ENCODE assay signal across 1 cellular context in the genomic region with DNA sequence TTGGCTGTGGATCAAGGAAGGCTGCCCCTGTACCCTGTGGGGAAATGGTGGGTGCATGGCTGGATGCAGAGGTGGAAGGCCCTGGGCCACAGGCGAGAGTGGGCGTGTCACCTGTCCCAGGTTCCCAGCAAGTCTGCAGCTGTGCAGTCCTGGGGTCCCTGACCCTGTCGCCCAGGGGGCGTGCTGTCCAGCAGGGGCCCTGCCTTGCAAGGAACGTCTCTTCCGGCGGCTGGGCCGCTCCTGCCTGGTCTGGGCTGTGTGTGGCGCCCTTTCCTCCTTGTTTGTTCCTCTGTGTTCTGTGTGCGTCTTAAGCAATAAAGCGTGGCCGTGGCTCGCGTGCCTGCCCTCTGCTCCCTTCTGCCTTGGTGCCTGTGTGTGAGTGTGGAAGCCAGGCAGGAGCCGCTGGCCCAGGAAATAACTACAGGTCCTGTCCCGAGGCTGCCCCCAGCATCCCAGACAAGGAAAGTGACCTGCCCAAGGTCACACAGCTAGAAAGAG.
TF ChIP-seq lines count a peak whose summit lies in the region.

No MANE protein-coding gene starts in this region.

TF ChIP-seq in PFSK-1, 5 proteins besides CTCF, POLR2A, EP300 and RAD21:
- TF ChIP-seq, protein P1, sequence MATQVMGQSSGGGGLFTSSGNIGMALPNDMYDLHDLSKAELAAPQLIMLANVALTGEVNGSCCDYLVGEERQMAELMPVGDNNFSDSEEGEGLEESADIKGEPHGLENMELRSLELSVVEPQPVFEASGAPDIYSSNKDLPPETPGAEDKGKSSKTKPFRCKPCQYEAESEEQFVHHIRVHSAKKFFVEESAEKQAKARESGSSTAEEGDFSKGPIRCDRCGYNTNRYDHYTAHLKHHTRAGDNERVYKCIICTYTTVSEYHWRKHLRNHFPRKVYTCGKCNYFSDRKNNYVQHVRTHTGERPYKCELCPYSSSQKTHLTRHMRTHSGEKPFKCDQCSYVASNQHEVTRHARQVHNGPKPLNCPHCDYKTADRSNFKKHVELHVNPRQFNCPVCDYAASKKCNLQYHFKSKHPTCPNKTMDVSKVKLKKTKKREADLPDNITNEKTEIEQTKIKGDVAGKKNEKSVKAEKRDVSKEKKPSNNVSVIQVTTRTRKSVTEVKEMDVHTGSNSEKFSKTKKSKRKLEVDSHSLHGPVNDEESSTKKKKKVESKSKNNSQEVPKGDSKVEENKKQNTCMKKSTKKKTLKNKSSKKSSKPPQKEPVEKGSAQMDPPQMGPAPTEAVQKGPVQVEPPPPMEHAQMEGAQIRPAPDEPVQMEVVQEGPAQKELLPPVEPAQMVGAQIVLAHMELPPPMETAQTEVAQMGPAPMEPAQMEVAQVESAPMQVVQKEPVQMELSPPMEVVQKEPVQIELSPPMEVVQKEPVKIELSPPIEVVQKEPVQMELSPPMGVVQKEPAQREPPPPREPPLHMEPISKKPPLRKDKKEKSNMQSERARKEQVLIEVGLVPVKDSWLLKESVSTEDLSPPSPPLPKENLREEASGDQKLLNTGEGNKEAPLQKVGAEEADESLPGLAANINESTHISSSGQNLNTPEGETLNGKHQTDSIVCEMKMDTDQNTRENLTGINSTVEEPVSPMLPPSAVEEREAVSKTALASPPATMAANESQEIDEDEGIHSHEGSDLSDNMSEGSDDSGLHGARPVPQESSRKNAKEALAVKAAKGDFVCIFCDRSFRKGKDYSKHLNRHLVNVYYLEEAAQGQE (IDR thresholded peaks at IDR 0.05; ENCODE audit: insufficient read depth in 1 of 2, low read depth in 2 of 2, low read length in 2 of 2), result no peak
- TF ChIP-seq POLR2AphosphoS5 (IDR thresholded peaks at IDR 0.05; ENCODE audit: low read depth, low read length), result peak; percentile 34; the same call in 1 of the 2 replicates
